8 cellular contexts compared by ENCODE assay signal in the genomic region with DNA sequence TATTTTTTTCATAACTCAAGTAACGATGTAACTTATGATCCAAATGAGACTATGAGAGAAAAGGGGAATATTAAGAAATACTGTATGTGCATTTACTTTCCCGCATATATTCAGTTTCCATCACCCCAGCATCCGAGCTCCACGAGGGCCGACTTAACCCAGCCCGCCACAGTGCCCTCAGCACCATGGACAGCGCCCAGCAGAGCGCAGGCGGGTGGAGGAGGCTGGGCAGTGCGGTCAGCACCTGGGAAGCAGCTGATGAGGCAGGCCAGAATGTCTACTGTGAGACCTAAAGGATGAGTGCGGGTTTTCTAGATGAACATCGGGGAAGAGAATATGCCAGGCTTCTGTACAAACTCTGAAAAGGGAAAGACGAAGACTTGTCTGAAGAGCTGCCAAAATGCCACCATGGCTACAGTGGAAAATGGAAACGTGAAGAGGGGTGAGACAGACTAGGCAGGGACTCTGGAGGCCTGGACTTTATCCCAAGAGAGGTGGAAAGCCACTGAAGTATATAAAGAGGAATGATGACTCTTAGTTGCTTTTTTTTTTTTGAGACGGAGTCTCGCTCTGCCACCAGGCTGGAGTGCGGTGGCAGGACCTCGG. TPM values are rescaled to one million over a fixed set of nuclear protein-coding genes. Genes with fewer than 3 reads are reported as not detected.
DNase-seq lines count a peak whose midpoint lies in the region; ATAC-seq and TF ChIP-seq lines count a peak whose summit lies in the region.

No MANE protein-coding gene starts in this region.

- no peak overlapping the region for H3K27ac ChIP-seq in Panc1 (ENCODE audit: low read length)
- H3K27ac ChIP-seq in sigmoid colon = no peak overlapping the region

- ATAC-seq in Panc1 (peak; percentile 81), HG02759 (IDR thresholded peaks at IDR 0.05; ENCODE audit: unreplicated experiment) (no peak)

- CTCF ChIA-PET in Calu3 (lab: Charles Lee) = no interaction called here
- CTCF ChIA-PET in Panc1 (lab: Charles Lee) = no interaction called here

- in situ Hi-C loops in Panc1 (cut with HindIII; ENCODE audit: low pct_unique_long_range_greater_than_20kb, low sequenced_read_pairs) = no loop called here

- no peaks in the 10 kb centered on the region for H3K4me1 Mint-ChIP-seq in Calu3 (ENCODE audit: low read depth, unreplicated experiment)

- POLR2A ChIA-PET in Panc1 (lab: Charles Lee) = no interaction called here

- H3K4me3 Mint-ChIP-seq in Calu3 (ENCODE audit: low read depth, unreplicated experiment) = no peak overlapping the region

- no TSS peak for BruUV-seq in Calu3 (replicated peaks; lab: Mats Ljungman, UMichigan)
- no TSS peak for BruUV-seq in Panc1 (replicated peaks; lab: Mats Ljungman, UMichigan)

- H3K4me3 ChIP-seq in Panc1 (ENCODE audit: low read depth in 2 of 2, low read length in 2 of 2) (no peak overlapping the region), sigmoid colon (no peak overlapping the region)

- intact Hi-C loops in Calu3 (cut with micrococcal nuclease; ENCODE audit: unreplicated experiment) = no loop called here
- intact Hi-C loops in Panc1 (cut with micrococcal nuclease; ENCODE audit: unreplicated experiment) = no loop called here
- intact Hi-C loops in sigmoid colon (cut with DNase I) = no loop called here

- H3K4me1 ChIP-seq in Panc1 (ENCODE audit: control insufficient read depth, insufficient read depth, low read length) (no peaks in the 10 kb centered on the region), sigmoid colon (no peaks in the 10 kb centered on the region)

- WGBS in sigmoid colon, 2 donors = 30 to 35% methylated on average over 18 of the region's 18 CpGs

- H3K27ac Mint-ChIP-seq in Calu3 (ENCODE audit: unreplicated experiment) = no peak overlapping the region

- H3K27me3 ChIP-seq in Panc1 (ENCODE audit: control insufficient read depth, insufficient read depth, low read length) (peaks cover 2% of the 10 kb centered on the region; the same call in 1 of the 2 replicates), sigmoid colon (peaks cover 0 to 19% (median 3%) of the 10 kb centered on the region in 3 donors)

- no peak for TF ChIP-seq EP300 in sigmoid colon (IDR thresholded peaks at IDR 0.05)

- DNase-seq in Calu3 (peak; percentile 67), Panc1 (ENCODE audit: low read depth, low spot score) (no peak), astrocyte of the hippocampus (ENCODE audit: low read depth, low spot score) (peak; percentile 90), islet precursor cell (peak; percentile 90), sigmoid colon (no peak), SW 1271 (lab: John Stamatoyannopoulos, UW) (no peak)
- peak; percentile 19 for DNase-seq in stimulated activated CD4-positive, alpha-beta T cell treated with anti-CD3 and anti-CD28 coated beads, Interleukin-4, amount 100 ng/mL, for 24 hours

- peaks cover 91% of the 10 kb centered on the region for H3K27me3 Mint-ChIP-seq in Calu3 (ENCODE audit: unreplicated experiment)

- H3K36me3 ChIP-seq in Panc1 (ENCODE audit: control insufficient read depth, insufficient read depth, low read length) (no peaks in the 10 kb centered on the region), sigmoid colon (no peaks in the 10 kb centered on the region)

- TF ChIP-seq POLR2A in sigmoid colon (IDR thresholded peaks at IDR 0.05) = no peak

- no peak for TF ChIP-seq CTCF in Calu3 (IDR thresholded peaks at IDR 0.05; ENCODE audit: unreplicated experiment)
- no peak for TF ChIP-seq CTCF in Panc1 (IDR thresholded peaks at IDR 0.05)
- no peak for TF ChIP-seq CTCF in sigmoid colon (IDR thresholded peaks at IDR 0.05)

- H3K9me3 Mint-ChIP-seq in Calu3 (ENCODE audit: low read depth, unreplicated experiment) = no peaks in the 10 kb centered on the region

- H3K9me3 ChIP-seq in Panc1 (ENCODE audit: control insufficient read depth, insufficient read depth, low read depth, low read length) = no peaks in the 10 kb centered on the region
- H3K9me3 ChIP-seq in sigmoid colon = no peaks in the 10 kb centered on the region

- no peaks in the 10 kb centered on the region for H3K36me3 Mint-ChIP-seq in Calu3 (ENCODE audit: insufficient read depth, unreplicated experiment)

RNA-seq across cellular contexts. Expression of gene MED27, which starts 34.5 kb away (rescaled TPM):
- 17.0 and 19.3 TPM in 2 replicates for total RNA-seq in Calu3 (2022)
- total RNA-seq in Panc1 (2021; ENCODE audit: unreplicated experiment) = 24.4 TPM
- polyA plus RNA-seq in Panc1 (2012; ENCODE audit: insufficient read length) = 23.7 TPM
- 10 to 100 TPM; 11.9 to 19.7 (median 15.5) TPM for total RNA-seq in sigmoid colon
- 10 to 100 TPM; 13.8 to 18.0 (median 16.2) TPM for polyA plus RNA-seq in sigmoid colon

RNA-seq across cellular contexts. Expression of gene NTNG2, which starts 47.7 kb away (rescaled TPM):
- total RNA-seq in Calu3 (2022) (not detected in 2 replicates), Panc1 (2021; ENCODE audit: unreplicated experiment) (5.1 TPM), sigmoid colon (10 to 100 TPM in 1 of 4 donors, 1 to 10 TPM in 1, under 1 TPM in 2; 0.28 to 12.0 (median 3.2) TPM)
- 7.8 TPM for polyA plus RNA-seq in Panc1 (2012; ENCODE audit: insufficient read length)
- under 1 TPM in 2 of 3 donors, not detected in 1; 0.50 to 0.60 TPM for polyA plus RNA-seq in sigmoid colon

Comparison
In these comparisons a context has a peak if more than half of its experiments do, and no peak if none do; other contexts are left out.
1. DNase-seq: peak in Calu3 (single experiment), astrocyte of the hippocampus (single experiment), islet precursor cell (single experiment) and stimulated activated CD4-positive, alpha-beta T cell treated with anti-CD3 and anti-CD28 coated beads, Interleukin-4, amount 100 ng/mL, for 24 hours (single experiment); none in Panc1 (single experiment), sigmoid colon (single experiment) and SW 1271 (0 of 2).